Comparison of ENCODE assay signal across 17 cellular contexts in the genomic region with DNA sequence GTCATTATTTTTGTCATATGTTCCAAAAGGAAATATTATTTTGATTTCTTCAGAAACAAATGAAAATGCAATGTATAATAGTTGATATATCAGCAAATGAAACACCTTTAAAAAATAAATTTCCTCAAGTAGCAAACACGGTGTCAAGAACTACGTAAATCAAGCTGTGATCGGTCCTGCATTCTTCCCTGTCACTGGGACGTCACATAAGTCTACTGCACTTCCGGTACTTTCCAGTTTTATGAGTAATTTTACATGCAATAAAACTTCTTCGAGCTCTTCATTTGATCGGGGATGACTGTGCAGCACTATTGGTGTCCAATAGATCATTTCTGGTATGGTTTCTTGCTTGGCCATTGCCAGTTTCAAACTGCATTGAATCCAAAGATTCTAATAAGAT.
"Had no signal": no experiment of that assay in that cellular context is flagged by ENCODE, and none has a peak within 500 bp of the region (broad histone marks: within the 10 kb centered on the region; RNA-seq: fewer than 3 reads in every experiment).

No MANE protein-coding gene starts in this region.

- DNase-seq: activated CD4-positive, alpha-beta T cell treated with anti-CD3 and anti-CD28 coated beads for 1 hour; activated gamma-delta T cell; activated T-cell treated with anti-CD3 and anti-CD28 coated beads, Interleukin-2, amount 50 U/mL, for 72 hours; colonic mucosa; endodermal cell; heart left ventricle; immature natural killer cell; natural killer cell; stimulated activated naive CD4-positive, alpha-beta T cell; upper lobe of right lung; WERI-Rb-1 had no signal

- H3K9me3 ChIP-seq: ascending aorta, colonic mucosa, gastroesophageal sphincter, heart left ventricle, upper lobe of right lung had no signal

- H3K27me3 ChIP-seq: ascending aorta, colonic mucosa, gastroesophageal sphincter, heart left ventricle, upper lobe of right lung had no signal

- H3K27ac ChIP-seq: ascending aorta, colonic mucosa, gastroesophageal sphincter, heart left ventricle, parathyroid adenoma, upper lobe of right lung, WERI-Rb-1 had no signal

- H3K27me3 Mint-ChIP-seq: activated naive CD4-positive, alpha-beta T cell treated with anti-CD3 and anti-CD28 coated beads, Interleukin-2, amount 50 U/mL, for 24 hours; central memory CD8-positive, alpha-beta T cell had no signal

- H3K27ac Mint-ChIP-seq: activated naive CD4-positive, alpha-beta T cell treated with anti-CD3 and anti-CD28 coated beads, Interleukin-2, amount 50 U/mL, for 24 hours; activated T-cell treated with anti-CD3 and anti-CD28 coated beads, Interleukin-2, amount 50 U/mL, for 72 hours; endodermal cell; immature natural killer cell; natural killer cell had no signal

- H2AFZ ChIP-seq: parathyroid adenoma had no signal

- ATAC-seq: activated T-cell treated with anti-CD3 and anti-CD28 coated beads, Interleukin-2, amount 50 U/mL, for 72 hours; gastroesophageal sphincter; heart left ventricle; natural killer cell; sciatic nerve; upper lobe of right lung had no signal

- H3K36me3 ChIP-seq: ascending aorta, colonic mucosa, gastroesophageal sphincter, heart left ventricle, upper lobe of right lung, WERI-Rb-1 had no signal

- H3K4me3 ChIP-seq: ascending aorta, colonic mucosa, gastroesophageal sphincter, heart left ventricle, upper lobe of right lung had no signal

- H3K79me2 ChIP-seq: parathyroid adenoma had no signal

- H3K4me3 Mint-ChIP-seq: activated naive CD4-positive, alpha-beta T cell treated with anti-CD3 and anti-CD28 coated beads, Interleukin-2, amount 50 U/mL, for 24 hours; activated T-cell treated with anti-CD3 and anti-CD28 coated beads, Interleukin-2, amount 50 U/mL, for 72 hours; central memory CD8-positive, alpha-beta T cell; endodermal cell; immature natural killer cell; natural killer cell had no signal

- H3K9me3 Mint-ChIP-seq: activated naive CD4-positive, alpha-beta T cell treated with anti-CD3 and anti-CD28 coated beads, Interleukin-2, amount 50 U/mL, for 24 hours; endodermal cell had no signal

- H3K4me1 ChIP-seq: ascending aorta, colonic mucosa, gastroesophageal sphincter, heart left ventricle, parathyroid adenoma, upper lobe of right lung had no signal

- H3K9ac ChIP-seq: parathyroid adenoma had no signal

- H3K4me1 Mint-ChIP-seq: activated naive CD4-positive, alpha-beta T cell treated with anti-CD3 and anti-CD28 coated beads, Interleukin-2, amount 50 U/mL, for 24 hours; central memory CD8-positive, alpha-beta T cell; endodermal cell; natural killer cell had no signal
